Comparison of ENCODE assay signal across 8 cellular contexts in genomic region chr19:48660854-48661731, GRCh38. TPM values are rescaled to one million over a fixed set of nuclear protein-coding genes. Genes with fewer than 3 reads are reported as not detected.
A peak's percentile ranks its signal among the peaks of the same experiment; 100 is the strongest.
DNase-seq lines count a peak whose midpoint lies in the region; ATAC-seq and TF ChIP-seq lines count a peak whose summit lies in the region.

No MANE protein-coding gene starts in this region.

- H3K4me3 Mint-ChIP-seq in IgD-negative memory B cell (peak overlapping the region; percentile 70 to 95 (median 83)), glutamatergic neuron (ENCODE audit: unreplicated experiment) (no peak overlapping the region)
- H3K4me3 Mint-ChIP-seq in activated naive CD4-positive, alpha-beta T cell treated with anti-CD3 and anti-CD28 coated beads, Interleukin-2, amount 50 U/mL, for 24 hours: peak overlapping the region; percentile 80

- intact Hi-C loops in psoas muscle (cut with DNase I) (no loop called here), uterus (cut with DNase I; ENCODE audit: low total_unique reads) (no loop called here)

- H3K9me3 ChIP-seq in psoas muscle (no peaks in the 10 kb centered on the region), uterus (no peaks in the 10 kb centered on the region)

- H3K27ac Mint-ChIP-seq in IgD-negative memory B cell (peak overlapping the region; percentile 66 to 99 (median 97)), glutamatergic neuron (ENCODE audit: unreplicated experiment) (no peak overlapping the region)
- H3K27ac Mint-ChIP-seq in activated naive CD4-positive, alpha-beta T cell treated with anti-CD3 and anti-CD28 coated beads, Interleukin-2, amount 50 U/mL, for 24 hours: peak overlapping the region; percentile 94

- peak; percentile 83 for DNase-seq in D341Med (ENCODE audit: low spot score)
- peak; percentile 58 for DNase-seq in glutamatergic neuron
- DNase-seq in psoas muscle: peak; percentile 83 to 93
- peak; percentile 87 to 88 for DNase-seq in uterus

- TF ChIP-seq CTCF in glutamatergic neuron (IDR thresholded peaks at IDR 0.05; ENCODE audit: partially characterized antibody, unreplicated experiment): no peak
- no peak for TF ChIP-seq CTCF in psoas muscle (IDR thresholded peaks at IDR 0.05)
- TF ChIP-seq CTCF in uterus (IDR thresholded peaks at IDR 0.05): no peak

- H3K9me3 Mint-ChIP-seq in IgD-negative memory B cell (no peaks in the 10 kb centered on the region), glutamatergic neuron (ENCODE audit: unreplicated experiment) (no peaks in the 10 kb centered on the region)
- no peaks in the 10 kb centered on the region for H3K9me3 Mint-ChIP-seq in activated naive CD4-positive, alpha-beta T cell treated with anti-CD3 and anti-CD28 coated beads, Interleukin-2, amount 50 U/mL, for 24 hours

- H3K4me1 Mint-ChIP-seq in IgD-negative memory B cell (peaks cover 8 to 13% (median 10%) of the 10 kb centered on the region in 3 donors), glutamatergic neuron (ENCODE audit: low read depth, unreplicated experiment) (peaks cover 1% of the 10 kb centered on the region)
- peaks cover 8% of the 10 kb centered on the region for H3K4me1 Mint-ChIP-seq in activated naive CD4-positive, alpha-beta T cell treated with anti-CD3 and anti-CD28 coated beads, Interleukin-2, amount 50 U/mL, for 24 hours

- no peaks in the 10 kb centered on the region for H3K36me3 Mint-ChIP-seq in IgD-negative memory B cell
- H3K36me3 Mint-ChIP-seq in activated naive CD4-positive, alpha-beta T cell treated with anti-CD3 and anti-CD28 coated beads, Interleukin-2, amount 50 U/mL, for 24 hours: no peaks in the 10 kb centered on the region
- H3K36me3 Mint-ChIP-seq in glutamatergic neuron (ENCODE audit: unreplicated experiment): no peaks in the 10 kb centered on the region

- H3K27me3 ChIP-seq in psoas muscle (ENCODE audit: insufficient read depth in 3 of 3, low read length in 2 of 3) (no peaks in the 10 kb centered on the region), uterus (no peaks in the 10 kb centered on the region)

- H3K36me3 ChIP-seq in psoas muscle (ENCODE audit: insufficient read depth in 1 of 2, low read depth in 1 of 2) (no peaks in the 10 kb centered on the region), uterus (no peaks in the 10 kb centered on the region)

- H3K27me3 Mint-ChIP-seq in IgD-negative memory B cell (no peaks in the 10 kb centered on the region), glutamatergic neuron (ENCODE audit: unreplicated experiment) (peaks cover 2% of the 10 kb centered on the region)
- H3K27me3 Mint-ChIP-seq in activated naive CD4-positive, alpha-beta T cell treated with anti-CD3 and anti-CD28 coated beads, Interleukin-2, amount 50 U/mL, for 24 hours: no peaks in the 10 kb centered on the region

- H3K27ac ChIP-seq in psoas muscle (peak overlapping the region; percentile 23), uterus (peak overlapping the region; percentile 22 to 44)

- H3K4me3 ChIP-seq in psoas muscle: no peak overlapping the region
- no peak overlapping the region for H3K4me3 ChIP-seq in uterus

- no peak for TF ChIP-seq POLR2A in uterus (IDR thresholded peaks at IDR 0.05)

- ATAC-seq in GM21447 (IDR thresholded peaks at IDR 0.05; ENCODE audit: unreplicated experiment) (peak; percentile 84), SK-N-SH treated with all-trans-retinoic acid at 6 μM for 48 hours (peak; percentile 95), psoas muscle (peak; percentile 83 to 95 (median 88))

- H3K4me1 ChIP-seq in psoas muscle (no peaks in the 10 kb centered on the region), uterus (no peaks in the 10 kb centered on the region)

- 60 to 69% (median 64%) methylated on average over 40 of the region's 40 CpGs for WGBS in psoas muscle, 3 donors

TF ChIP-seq in SK-N-SH treated with all-trans-retinoic acid at 6 μM for 48 hours, 23 proteins besides CTCF, POLR2A, EP300 and RAD21:
- TF ChIP-seq GLIS3 (CRISPR knock-in tag; IDR thresholded peaks at IDR 0.05): no peak
- TF ChIP-seq CSDC2 (CRISPR knock-in tag; IDR thresholded peaks at IDR 0.05): no peak
- no peak for TF ChIP-seq ZNF8 (CRISPR knock-in tag; IDR thresholded peaks at IDR 0.05)
- no peak for TF ChIP-seq ZFP30 (CRISPR knock-in tag; IDR thresholded peaks at IDR 0.05)
- TF ChIP-seq POU6F1 (CRISPR knock-in tag; IDR thresholded peaks at IDR 0.05; ENCODE audit: borderline replicate concordance, low read depth): no peak
- no peak for TF ChIP-seq TOX (CRISPR knock-in tag; IDR thresholded peaks at IDR 0.05; ENCODE audit: borderline replicate concordance)
- no peak for TF ChIP-seq ZNF565 (CRISPR knock-in tag; conservative IDR thresholded peaks at IDR 0.05; ENCODE audit: low read depth)
- no peak for TF ChIP-seq SNAI2 (CRISPR knock-in tag; IDR thresholded peaks at IDR 0.05)
- TF ChIP-seq ISL1 (CRISPR knock-in tag; IDR thresholded peaks at IDR 0.05): no peak
- no peak for TF ChIP-seq ESRRG (CRISPR knock-in tag; IDR thresholded peaks at IDR 0.05)
- TF ChIP-seq ZNF70 (CRISPR knock-in tag; IDR thresholded peaks at IDR 0.05): no peak
- TF ChIP-seq PATZ1 (CRISPR knock-in tag; IDR thresholded peaks at IDR 0.05; ENCODE audit: borderline replicate concordance): no peak
- TF ChIP-seq TCF4 (CRISPR knock-in tag; IDR thresholded peaks at IDR 0.05; ENCODE audit: borderline replicate concordance): no peak
- TF ChIP-seq ARNTL (CRISPR knock-in tag; IDR thresholded peaks at IDR 0.05; ENCODE audit: borderline replicate concordance, low read depth): no peak

RNA-seq across cellular contexts. Expression of gene NTN5, which starts 11.7 kb away (rescaled TPM):
- polyA plus RNA-seq in IgD-negative memory B cell: 0.66 TPM
- total RNA-seq in glutamatergic neuron (ENCODE audit: unreplicated experiment): 1.8 TPM
- under 1 TPM in 1 of 4 donors, not detected in 3; 0.21 TPM for total RNA-seq in psoas muscle
- polyA plus RNA-seq in psoas muscle: under 1 TPM in 1 of 3 donors, not detected in 2; 0.04 TPM
- total RNA-seq in uterus: 1 to 10 TPM in 2 of 4 donors, not detected in 2; 1.1 to 4.1 TPM

RNA-seq across cellular contexts. Expression of gene CA11, which starts 15.1 kb away (rescaled TPM):
- polyA plus RNA-seq in IgD-negative memory B cell (11.6 TPM), psoas muscle (10 to 100 TPM in 1 of 3 donors, 1 to 10 TPM in 2; 2.3 to 10.6 (median 9.2) TPM)
- total RNA-seq in glutamatergic neuron (ENCODE audit: unreplicated experiment) (7.8 TPM), psoas muscle (1 to 10 TPM; 4.1 to 8.8 (median 6.4) TPM), uterus (10 to 100 TPM in 2 of 4 donors, under 1 TPM in 2; 0.51 to 55.1 (median 8.1) TPM)

RNA-seq across cellular contexts. Expression of gene DBP, which starts 23.9 kb away (rescaled TPM):
- polyA plus RNA-seq in IgD-negative memory B cell: 86.1 TPM
- total RNA-seq in glutamatergic neuron (ENCODE audit: unreplicated experiment): 2.9 TPM
- 10 to 100 TPM in 1 of 4 donors, 1 to 10 TPM in 3; 3.6 to 14.5 (median 6.5) TPM for total RNA-seq in psoas muscle
- polyA plus RNA-seq in psoas muscle: 1 to 10 TPM; 2.8 to 7.0 (median 3.2) TPM
- 10 to 100 TPM in 2 of 4 donors, 1 to 10 TPM in 1, not detected in 1; 3.1 to 29.8 (median 11.3) TPM for total RNA-seq in uterus

RNA-seq across cellular contexts. Expression of gene FUT2, which starts 34.7 kb away (rescaled TPM):
- not detected for polyA plus RNA-seq in IgD-negative memory B cell
- total RNA-seq in glutamatergic neuron (ENCODE audit: unreplicated experiment): 0.22 TPM
- total RNA-seq in psoas muscle: not detected
- not detected for polyA plus RNA-seq in psoas muscle
- total RNA-seq in uterus: 1 to 10 TPM in 1 of 4 donors, not detected in 3; 1.0 TPM

RNA-seq across cellular contexts. Expression of gene SPHK2, which starts 41.8 kb away (rescaled TPM):
- polyA plus RNA-seq in IgD-negative memory B cell: 11.0 TPM
- 146 TPM for total RNA-seq in glutamatergic neuron (ENCODE audit: unreplicated experiment)
- total RNA-seq in psoas muscle: 10 to 100 TPM in 2 of 4 donors, 1 to 10 TPM in 2; 4.1 to 12.8 (median 8.8) TPM
- 1 to 10 TPM; 3.3 to 7.4 (median 4.8) TPM for polyA plus RNA-seq in psoas muscle
- 10 to 100 TPM; 10.0 to 27.2 (median 21.7) TPM for total RNA-seq in uterus
